Comparison of ENCODE assay signal across 14 cellular contexts in the genomic region with DNA sequence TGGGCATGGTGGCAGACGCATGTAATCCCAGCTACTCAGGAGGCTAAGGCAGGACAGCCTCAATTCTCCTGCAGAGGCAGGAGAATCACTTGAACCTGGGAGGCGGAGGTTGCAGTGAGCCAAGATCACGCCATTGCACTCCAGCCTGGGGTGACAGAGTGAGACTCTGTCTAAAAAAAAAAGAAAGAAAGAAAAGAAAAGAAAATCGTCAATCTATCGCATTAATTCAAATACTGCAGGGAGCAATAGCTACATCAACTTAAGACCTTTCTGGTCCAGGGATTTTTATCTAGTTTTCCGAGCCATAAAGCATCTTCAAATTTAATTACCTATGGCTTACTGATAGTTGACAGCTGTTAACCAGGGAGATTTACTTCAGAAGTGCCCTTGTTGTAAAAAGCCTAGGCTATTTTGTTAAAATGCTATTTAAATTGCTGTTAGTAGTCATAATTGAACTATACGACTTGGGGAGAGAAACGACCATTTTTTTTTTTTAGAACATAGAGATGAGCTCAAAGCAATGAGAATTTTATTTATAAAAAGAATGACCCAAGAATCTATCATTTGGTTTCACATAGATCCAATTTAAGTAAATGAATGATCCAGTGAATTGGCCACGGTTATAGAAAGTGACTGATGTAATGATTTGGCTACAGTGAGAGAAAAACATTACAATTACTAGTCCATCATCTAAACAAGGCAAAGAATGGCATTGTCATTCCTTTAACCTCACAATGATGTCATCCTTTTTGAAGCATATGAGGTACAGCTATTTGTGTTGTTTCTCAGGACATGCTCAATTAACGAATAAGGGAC.
DNase-seq lines count a peak whose midpoint lies in the region; ATAC-seq and TF ChIP-seq lines count a peak whose summit lies in the region.
"Had no signal": no experiment of that assay in that cellular context is flagged by ENCODE, and none has a peak within 500 bp of the region (broad histone marks: within the 10 kb centered on the region; RNA-seq: fewer than 3 reads in every experiment).

No MANE protein-coding gene starts in this region.

- no peaks in the 10 kb centered on the region for H3K27me3 ChIP-seq in RWPE2 (ENCODE audit: insufficient read depth, poor library complexity, severe bottlenecking)
- H3K27me3 ChIP-seq: esophagus squamous epithelium, pancreas had no signal

- H3K27ac ChIP-seq in RWPE2 (ENCODE audit: poor library complexity, severe bottlenecking): peak overlapping the region; percentile 11
- H3K27ac ChIP-seq: esophagus squamous epithelium, pancreas had no signal

- POLR2A ChIA-PET in activated CD4-positive, alpha-beta memory T cell treated with anti-CD3 and anti-CD28 coated beads for 36 hours (lab: Charles Lee): no interaction called here

- CTCF ChIA-PET in activated CD4-positive, alpha-beta memory T cell treated with anti-CD3 and anti-CD28 coated beads for 36 hours (lab: Charles Lee): no interaction called here

- in situ Hi-C loops in ACHN (cut with HindIII; ENCODE audit: low pct_ligation_motif_present, low pct_unique_long_range_greater_than_20kb, low sequenced_read_pairs): no loop called here

- H3K4me3 ChIP-seq in RWPE2 (ENCODE audit: severe bottlenecking) (no peak overlapping the region), fibroblast of the aortic adventitia (ENCODE audit: low read depth, low read length) (no peak overlapping the region)
- H3K4me3 ChIP-seq: esophagus squamous epithelium, pancreas had no signal

- H3K36me3 ChIP-seq in RWPE2 (ENCODE audit: low read depth): peaks cover 11% of the 10 kb centered on the region
- H3K36me3 ChIP-seq: esophagus squamous epithelium, pancreas had no signal

- no peaks in the 10 kb centered on the region for H3K4me1 Mint-ChIP-seq in activated CD4-positive, alpha-beta memory T cell treated with anti-CD3 and anti-CD28 coated beads for 36 hours (ENCODE audit: low read depth)

- intact Hi-C loops in activated CD4-positive, alpha-beta memory T cell treated with anti-CD3 and anti-CD28 coated beads for 36 hours (cut with micrococcal nuclease): no loop called here

- peaks cover 4% of the 10 kb centered on the region for H3K9me3 Mint-ChIP-seq in activated CD4-positive, alpha-beta memory T cell treated with anti-CD3 and anti-CD28 coated beads for 36 hours

- no peaks in the 10 kb centered on the region for H3K36me3 Mint-ChIP-seq in activated CD4-positive, alpha-beta memory T cell treated with anti-CD3 and anti-CD28 coated beads for 36 hours

- no peak overlapping the region for H3K27ac Mint-ChIP-seq in activated CD4-positive, alpha-beta memory T cell treated with anti-CD3 and anti-CD28 coated beads for 36 hours

- TF ChIP-seq CTCF in RWPE2 (IDR thresholded peaks at IDR 0.05; ENCODE audit: poor library complexity, severe bottlenecking) (no peak), fibroblast of the aortic adventitia (IDR thresholded peaks at IDR 0.05; ENCODE audit: insufficient read depth, low read length) (no peak)

- no peaks in the 10 kb centered on the region for H3K27me3 Mint-ChIP-seq in activated CD4-positive, alpha-beta memory T cell treated with anti-CD3 and anti-CD28 coated beads for 36 hours

- no peaks in the 10 kb centered on the region for H3K9me3 ChIP-seq in RWPE2 (ENCODE audit: severe bottlenecking)
- H3K9me3 ChIP-seq: esophagus squamous epithelium, pancreas had no signal

- no peak overlapping the region for H3K4me3 Mint-ChIP-seq in activated CD4-positive, alpha-beta memory T cell treated with anti-CD3 and anti-CD28 coated beads for 36 hours
- H3K4me3 Mint-ChIP-seq: brain had no signal

- no peak for ATAC-seq in RWPE2 (ENCODE audit: low read depth)
- ATAC-seq: pancreas had no signal

- DNase-seq in AG08395 (ENCODE audit: low spot score) (peak; percentile 34), HT1080 (ENCODE audit: low read depth) (peak; percentile 5), RWPE2 (ENCODE audit: low spot score) (no peak), fibroblast of the aortic adventitia (ENCODE audit: low read depth) (peak; percentile 52), ACHN (no peak), hippocampal formation (lab: John Stamatoyannopoulos, UW) (no peak)
- no peak for DNase-seq in activated CD4-positive, alpha-beta memory T cell treated with anti-CD3 and anti-CD28 coated beads for 36 hours
- DNase-seq in stimulated activated CD4-positive, alpha-beta T cell treated with anti-CD3 and anti-CD28 coated beads, Interleukin-15, amount 100 ng/mL, for 24 hours: no peak
- DNase-seq: esophagus squamous epithelium; Kasumi-1; pancreas; stimulated activated CD4-positive, alpha-beta T cell treated with anti-CD3 and anti-CD28 coated beads, Interleukin-2, amount 100 ng/mL, for 48 hours; substantia nigra had no signal

- H3K4me1 ChIP-seq in RWPE2 (ENCODE audit: insufficient read depth, poor library complexity, severe bottlenecking): peaks cover 37% of the 10 kb centered on the region
- H3K4me1 ChIP-seq: pancreas had no signal

Comparison
In these comparisons a context has a peak if more than half of its experiments do, and no peak if none do; other contexts are left out.
1. DNase-seq: peak in AG08395 (single experiment), HT1080 (single experiment) and fibroblast of the aortic adventitia (single experiment); none in RWPE2 (single experiment), activated CD4-positive, alpha-beta memory T cell treated with anti-CD3 and anti-CD28 coated beads for 36 hours (single experiment), stimulated activated CD4-positive, alpha-beta T cell treated with anti-CD3 and anti-CD28 coated beads, Interleukin-15, amount 100 ng/mL, for 24 hours (single experiment), ACHN (single experiment) and hippocampal formation (0 of 2).